In the genomic region with DNA sequence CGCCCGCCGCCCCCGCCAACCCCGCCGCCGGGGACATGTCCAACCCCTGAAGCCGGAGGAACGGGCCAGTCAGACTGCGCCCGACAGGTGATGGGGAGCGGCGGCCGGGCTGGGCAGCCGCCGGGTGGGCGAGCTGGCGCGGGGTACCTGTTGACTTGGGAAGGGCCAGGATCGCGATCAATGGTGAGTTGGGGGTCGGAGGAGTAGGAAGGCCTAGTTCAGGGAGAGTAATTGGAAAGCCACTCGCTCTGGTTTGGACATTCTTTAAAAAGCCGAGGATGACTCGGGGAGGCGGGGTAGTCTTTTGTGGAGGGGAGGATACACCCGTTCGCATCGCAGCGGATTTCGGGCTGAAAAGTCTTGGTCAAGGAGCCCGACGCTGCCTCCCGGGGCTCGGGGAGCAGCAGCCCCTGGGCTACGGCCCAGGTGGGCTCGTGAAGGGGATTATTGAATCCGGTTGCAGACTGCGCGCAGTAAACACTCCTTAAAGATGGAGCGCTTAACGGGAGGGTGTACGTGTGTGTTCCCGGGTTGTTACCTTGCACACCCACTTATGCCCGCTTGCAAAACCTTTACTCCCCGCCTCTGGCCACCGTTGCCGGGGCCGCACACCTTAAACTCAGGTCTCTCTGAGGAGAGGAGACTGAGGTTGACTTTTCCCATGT, we compare ENCODE assay signal across 8 cellular contexts.
DNase-seq lines count a peak whose midpoint lies in the region; ATAC-seq and TF ChIP-seq lines count a peak whose summit lies in the region.

No MANE protein-coding gene starts in this region.

- no peaks in the 10 kb centered on the region for H3K27me3 ChIP-seq in mucosa of stomach (ENCODE audit: control insufficient read depth, insufficient read depth, low read length)
- H3K27me3 ChIP-seq in tibial nerve = no peaks in the 10 kb centered on the region

- no peak for TF ChIP-seq POLR2A in tibial nerve (IDR thresholded peaks at IDR 0.05)

- H3K9ac ChIP-seq in mucosa of stomach (ENCODE audit: low read length) = peak overlapping the region; percentile 82

- no peaks in the 10 kb centered on the region for H3K27me3 Mint-ChIP-seq in IgD-negative memory B cell
- no peaks in the 10 kb centered on the region for H3K27me3 Mint-ChIP-seq in activated CD4-positive, alpha-beta memory T cell treated with anti-CD3 and anti-CD28 coated beads for 36 hours

- peak; percentile 39 for ATAC-seq in GM19351 (IDR thresholded peaks at IDR 0.05; ENCODE audit: unreplicated experiment)

- peak overlapping the region; percentile 75 to 97 (median 86) for H3K27ac Mint-ChIP-seq in IgD-negative memory B cell
- peak overlapping the region; percentile 75 for H3K27ac Mint-ChIP-seq in activated CD4-positive, alpha-beta memory T cell treated with anti-CD3 and anti-CD28 coated beads for 36 hours

- peaks cover 3% of the 10 kb centered on the region for H3K36me3 Mint-ChIP-seq in IgD-negative memory B cell
- peaks cover 2% of the 10 kb centered on the region for H3K36me3 Mint-ChIP-seq in activated CD4-positive, alpha-beta memory T cell treated with anti-CD3 and anti-CD28 coated beads for 36 hours

- peak; percentile 49 for DNase-seq in AG20443 (ENCODE audit: low spot score)
- DNase-seq in activated CD4-positive, alpha-beta memory T cell treated with anti-CD3 and anti-CD28 coated beads for 36 hours = peak; percentile 31
- no peak for DNase-seq in epithelial cell of proximal tubule (ENCODE audit: low read depth)
- DNase-seq in tibial nerve (ENCODE audit: low spot score in 2 of 2) = no peak
- DNase-seq in activated gamma-delta T cell treated with Interleukin-2 at 50 U/mL for 16 hours = no peak

- H3K9me3 ChIP-seq in mucosa of stomach (ENCODE audit: control insufficient read depth, low read length) = no peaks in the 10 kb centered on the region
- no peaks in the 10 kb centered on the region for H3K9me3 ChIP-seq in tibial nerve

- WGBS in tibial nerve, 2 donors = 0 to 2% methylated on average over 35 to 44 of the region's 49 CpGs

- H3K36me3 ChIP-seq in mucosa of stomach (ENCODE audit: control insufficient read depth, insufficient read depth, low read length) (no peaks in the 10 kb centered on the region), tibial nerve (no peaks in the 10 kb centered on the region)

- peak overlapping the region; percentile 98 to 99 (median 99) for H3K4me3 Mint-ChIP-seq in IgD-negative memory B cell
- peak overlapping the region; percentile 97 for H3K4me3 Mint-ChIP-seq in activated CD4-positive, alpha-beta memory T cell treated with anti-CD3 and anti-CD28 coated beads for 36 hours

- TF ChIP-seq CTCF in epithelial cell of proximal tubule (conservative IDR thresholded peaks at IDR 0.05; ENCODE audit: low read depth, low read length) (no peak), tibial nerve (IDR thresholded peaks at IDR 0.05) (no peak)

- H3K9me3 Mint-ChIP-seq in IgD-negative memory B cell = peaks cover 0 to under 1% (median 0%) of the 10 kb centered on the region in 3 donors
- no peaks in the 10 kb centered on the region for H3K9me3 Mint-ChIP-seq in activated CD4-positive, alpha-beta memory T cell treated with anti-CD3 and anti-CD28 coated beads for 36 hours

- intact Hi-C loops in activated CD4-positive, alpha-beta memory T cell treated with anti-CD3 and anti-CD28 coated beads for 36 hours (cut with micrococcal nuclease) = loop anchor here (2.0 kb wide), 1 partner anchor 124 kb away; the partner anchor contains the start of gene GOSR1

- POLR2A ChIA-PET in activated CD4-positive, alpha-beta memory T cell treated with anti-CD3 and anti-CD28 coated beads for 36 hours (lab: Charles Lee) = no interaction called here

- CTCF ChIA-PET in activated CD4-positive, alpha-beta memory T cell treated with anti-CD3 and anti-CD28 coated beads for 36 hours (lab: Charles Lee) = interaction anchor here (0.6 to 1.0 kb wide), 3 partner anchors 96 to 227 kb away, joined by 3 to 4 read pairs (median 3); no protein-coding TSS in a partner anchor

- H3K4me1 Mint-ChIP-seq in IgD-negative memory B cell = peaks cover 19 to 31% (median 24%) of the 10 kb centered on the region in 3 donors
- peaks cover 12% of the 10 kb centered on the region for H3K4me1 Mint-ChIP-seq in activated CD4-positive, alpha-beta memory T cell treated with anti-CD3 and anti-CD28 coated beads for 36 hours (ENCODE audit: low read depth)

- peak overlapping the region; percentile 87 for H3K4me3 ChIP-seq in epithelial cell of proximal tubule (ENCODE audit: low read depth, low read length)
- peak overlapping the region; percentile 15 for H3K4me3 ChIP-seq in mucosa of stomach (ENCODE audit: low read length)
- H3K4me3 ChIP-seq in tibial nerve = peak overlapping the region; percentile 75 to 96 (median 85)

- TF ChIP-seq EP300 in tibial nerve (IDR thresholded peaks at IDR 0.05) = no peak

- peak overlapping the region; percentile 84 to 96 (median 95) for H3K27ac ChIP-seq in tibial nerve

- H3K4me1 ChIP-seq in mucosa of stomach (ENCODE audit: control insufficient read depth, insufficient read depth, low read length) (peaks cover 5% of the 10 kb centered on the region), tibial nerve (peaks cover 0 to 15% (median 4%) of the 10 kb centered on the region in 4 donors)

Comparison
In these comparisons a context has a peak if more than half of its experiments do, and no peak if none do; other contexts are left out.
1. DNase-seq: peak in AG20443 (single experiment) and activated CD4-positive, alpha-beta memory T cell treated with anti-CD3 and anti-CD28 coated beads for 36 hours (single experiment); none in epithelial cell of proximal tubule (single experiment), tibial nerve (0 of 2) and activated gamma-delta T cell treated with Interleukin-2 at 50 U/mL for 16 hours (single experiment).
2. H3K4me3 ChIP-seq: peak in every context shown above with its lines; median percentile 87 in epithelial cell of proximal tubule; 85 in tibial nerve; 15 in mucosa of stomach.